8 cellular contexts compared by ENCODE assay signal in genomic region chr9:6014668-6015270, GRCh38. TPM values are rescaled to one million over a fixed set of nuclear protein-coding genes. Genes with fewer than 3 reads are reported as not detected.
DNase-seq lines count a peak whose midpoint lies in the region; TF ChIP-seq lines count a peak whose summit lies in the region.

No MANE protein-coding gene starts in this region.

- peak overlapping the region; percentile 96; the same call in 1 of the 2 replicates for H2AFZ ChIP-seq in OCI-LY3 (ENCODE audit: low read depth, low read length)
- H2AFZ ChIP-seq in mesenchymal stem cell (ENCODE audit: low read depth, low read length) = no peak overlapping the region

- H2BK120ac ChIP-seq in mesenchymal stem cell (ENCODE audit: low read depth, low read length) = no peak overlapping the region

- no peak overlapping the region for H3K14ac ChIP-seq in mesenchymal stem cell (ENCODE audit: low read length in 2 of 2)

- H3K4me3 ChIP-seq in OCI-LY3 (ENCODE audit: low read length) (peak overlapping the region; percentile 91), colonic mucosa (peak overlapping the region; percentile 64), mesenchymal stem cell (ENCODE audit: insufficient read depth in 1 of 2, low read depth in 1 of 2, low read length in 2 of 2) (peak overlapping the region; percentile 57 to 94), uterus (peak overlapping the region; percentile 55 to 82)

- H3K9ac ChIP-seq in ES-I3 (ENCODE audit: low read depth, low read length) (peak overlapping the region; percentile 97), OCI-LY3 (ENCODE audit: low read length) (peak overlapping the region; percentile 77), colonic mucosa (ENCODE audit: low read depth in 2 of 2, low read length in 2 of 2) (peak overlapping the region; percentile 85 to 89), mesenchymal stem cell (ENCODE audit: low read length) (peak overlapping the region; percentile 94)

- no peak overlapping the region for H4K8ac ChIP-seq in mesenchymal stem cell (ENCODE audit: low read length)

- H3K4me2 ChIP-seq in OCI-LY3 (ENCODE audit: low read length) = peak overlapping the region; percentile 94
- H3K4me2 ChIP-seq in mesenchymal stem cell (ENCODE audit: low read length, poor library complexity, severe bottlenecking) = peak overlapping the region; percentile 41

- H3K23ac ChIP-seq in mesenchymal stem cell (ENCODE audit: low read length in 2 of 2) = no peak overlapping the region

- H2BK5ac ChIP-seq in mesenchymal stem cell (ENCODE audit: low read depth, low read length, poor library complexity, severe bottlenecking) = no peak overlapping the region

- no peak for TF ChIP-seq POLR2A in uterus (IDR thresholded peaks at IDR 0.05)

- H4K20me1 ChIP-seq in OCI-LY3 (ENCODE audit: insufficient read depth, low read length) = no peaks in the 10 kb centered on the region

- no peak overlapping the region for H4K91ac ChIP-seq in mesenchymal stem cell (ENCODE audit: low read length)

- H3K9me3 ChIP-seq in ES-I3 (ENCODE audit: control insufficient read depth, insufficient read depth, low read length) (no peaks in the 10 kb centered on the region), OCI-LY3 (ENCODE audit: insufficient read depth, low read length) (no peaks in the 10 kb centered on the region), colonic mucosa (no peaks in the 10 kb centered on the region), mesenchymal stem cell (ENCODE audit: control insufficient read depth, low read length) (no peaks in the 10 kb centered on the region), uterus (no peaks in the 10 kb centered on the region)

- H2BK12ac ChIP-seq in mesenchymal stem cell (ENCODE audit: low read length in 2 of 2) = no peak overlapping the region

- TF ChIP-seq CTCF in OCI-LY3 (IDR thresholded peaks at IDR 0.05; ENCODE audit: low read depth, low read length) = no peak
- no peak for TF ChIP-seq CTCF in colonic mucosa (IDR thresholded peaks at IDR 0.05)
- TF ChIP-seq CTCF in uterus (IDR thresholded peaks at IDR 0.05) = no peak

- no peak overlapping the region for H3K18ac ChIP-seq in mesenchymal stem cell (ENCODE audit: low read depth in 1 of 2, low read length in 2 of 2)

- 5% methylated on average over 9 of the region's 9 CpGs for WGBS in mesenchymal stem cell

- peak overlapping the region; percentile 35 for H3K27ac ChIP-seq in OCI-LY3 (ENCODE audit: low read length)
- H3K27ac ChIP-seq in colonic mucosa = peak overlapping the region; percentile 76
- H3K27ac ChIP-seq in mesenchymal stem cell (ENCODE audit: low read length, poor library complexity, severe bottlenecking) = peak overlapping the region; percentile 81
- H3K27ac ChIP-seq in uterus = peak overlapping the region; percentile 78 to 81

- peaks cover 10% of the 10 kb centered on the region for H3K36me3 ChIP-seq in ES-I3 (ENCODE audit: insufficient read depth, low read length)
- peaks cover 14% of the 10 kb centered on the region for H3K36me3 ChIP-seq in OCI-LY3 (replicated peaks; ENCODE audit: low read depth, low read length)
- no peaks in the 10 kb centered on the region for H3K36me3 ChIP-seq in colonic mucosa
- H3K36me3 ChIP-seq in mesenchymal stem cell (ENCODE audit: control insufficient read depth in 1 of 2, insufficient read depth in 2 of 2, low read depth in 1 of 2, low read length in 2 of 2) = peaks cover 0 to 30% of the 10 kb centered on the region in 2 experiments
- no peaks in the 10 kb centered on the region for H3K36me3 ChIP-seq in uterus

- intact Hi-C loops in colonic mucosa (cut with DNase I) (no loop called here), uterus (cut with DNase I; ENCODE audit: low total_unique reads) (no loop called here)

- H3K4me1 ChIP-seq in ES-I3 (ENCODE audit: insufficient read depth, low read length) = 0 out of 2 replicates have a peak, but pooled peaks cover 7% of the 10 kb centered on the region
- H3K4me1 ChIP-seq in OCI-LY3 (ENCODE audit: low read length) = peaks cover 13% of the 10 kb centered on the region
- H3K4me1 ChIP-seq in colonic mucosa = no peaks in the 10 kb centered on the region
- H3K4me1 ChIP-seq in mesenchymal stem cell (ENCODE audit: control insufficient read depth, insufficient read depth, low read depth, low read length) = peaks cover 2% of the 10 kb centered on the region
- peaks cover 4 to 12% of the 10 kb centered on the region in 2 donors for H3K4me1 ChIP-seq in uterus

- no peaks in the 10 kb centered on the region for H3K27me3 ChIP-seq in OCI-LY3 (ENCODE audit: low read depth, low read length)
- H3K27me3 ChIP-seq in colonic mucosa = no peaks in the 10 kb centered on the region
- H3K27me3 ChIP-seq in mesenchymal stem cell (ENCODE audit: control insufficient read depth in 1 of 2, insufficient read depth in 1 of 2, low read length in 2 of 2) = no peaks in the 10 kb centered on the region
- no peaks in the 10 kb centered on the region for H3K27me3 ChIP-seq in uterus

- peaks cover 56% of the 10 kb centered on the region for H3K79me2 ChIP-seq in OCI-LY3 (ENCODE audit: low read length)

- H3K4ac ChIP-seq in mesenchymal stem cell (ENCODE audit: low read depth in 1 of 2, low read length in 2 of 2) = no peak overlapping the region

- no peak overlapping the region for H2AK5ac ChIP-seq in mesenchymal stem cell (ENCODE audit: low read length, severe bottlenecking)

- DNase-seq in colonic mucosa (no peak), mesenchymal stem cell (peak; percentile 86), uterus (no peak), NCI-H69 (lab: John Stamatoyannopoulos, UW) (no peak), HuH-7 (ENCODE audit: low spot score) (no peak)
- no peak for DNase-seq in stimulated activated CD4-positive, alpha-beta T cell treated with anti-CD3 and anti-CD28 coated beads, Interleukin-1b, Interleukin-23, amount 100 ng/mL, for 48 hours

- peaks cover 7% of the 10 kb centered on the region for H3K79me1 ChIP-seq in mesenchymal stem cell (replicated peaks; ENCODE audit: low read length, poor library complexity, severe bottlenecking)

- H2BK15ac ChIP-seq in mesenchymal stem cell (ENCODE audit: low read depth, poor library complexity, severe bottlenecking) = no peak overlapping the region

RNA-seq across cellular contexts. Expression of gene RANBP6, which starts 0.7 kb away (rescaled TPM):
- 1 to 10 TPM; 6.7 to 9.9 TPM for total RNA-seq in colonic mucosa
- polyA plus RNA-seq in mesenchymal stem cell (2013, experiment 1 of 2) = 10.3 TPM
- polyA plus RNA-seq in mesenchymal stem cell (2013, experiment 2 of 2) = 10.8 TPM
- 10 to 100 TPM; 13.2 to 61.1 (median 25.5) TPM for total RNA-seq in uterus
